26 cellular contexts compared by ENCODE assay signal in genomic region chr15:40854161-40854560, GRCh38. TPM values are rescaled to one million over a fixed set of nuclear protein-coding genes. Genes with fewer than 3 reads are reported as not detected.
DNase-seq lines count a peak whose midpoint lies in the region; ATAC-seq, FAIRE-seq and TF ChIP-seq lines count a peak whose summit lies in the region.
"Had no signal": no experiment of that assay in that cellular context is flagged by ENCODE, and none has a peak within 500 bp of the region (broad histone marks: within the 10 kb centered on the region; RNA-seq: fewer than 3 reads in every experiment).

No MANE protein-coding gene starts in this region.

- no peak overlapping the region for H3K4me3 ChIP-seq in mesenchymal stem cell (ENCODE audit: insufficient read depth in 1 of 2, low read depth in 1 of 2, low read length in 2 of 2)
- no peak overlapping the region for H3K4me3 ChIP-seq in spleen
- H3K4me3 ChIP-seq: BLaER1 treated with 17β-estradiol and CSF1 and Interleukin-3, amounts not matched to agents 10 nM and 100 nM; GM12878; HAP-1 had no signal

- no peak overlapping the region for H3K27ac Mint-ChIP-seq in chondrocyte (ENCODE audit: unreplicated experiment)
- no peak overlapping the region for H3K27ac Mint-ChIP-seq in T-helper 17 cell
- H3K27ac Mint-ChIP-seq: CD4-positive, alpha-beta T cell; HFFc6 had no signal

- no peak overlapping the region for H3K4me2 ChIP-seq in mesenchymal stem cell (ENCODE audit: low read length, poor library complexity, severe bottlenecking)
- H3K4me2 ChIP-seq: BLaER1 treated with 17β-estradiol and CSF1 and Interleukin-3, amounts not matched to agents 10 nM and 100 nM had no signal

- H2BK15ac ChIP-seq in mesenchymal stem cell (ENCODE audit: low read depth, poor library complexity, severe bottlenecking) = no peak overlapping the region

- TF ChIP-seq POLR2A in spleen (IDR thresholded peaks at IDR 0.05) = no peak
- no peak for TF ChIP-seq POLR2A in GM12892 (IDR thresholded peaks at IDR 0.05; ENCODE audit: low read depth, low read length)

- H2BK5ac ChIP-seq in mesenchymal stem cell (ENCODE audit: low read depth, low read length, poor library complexity, severe bottlenecking) = no peak overlapping the region

- DNase-seq in chondrocyte (ENCODE audit: low spot score) = peak; percentile 56
- no peak for DNase-seq in mesenchymal stem cell
- peak; percentile 49 for DNase-seq in spleen
- no peak for DNase-seq in cardiac septum (ENCODE audit: low spot score)
- no peak for DNase-seq in T-helper 17 cell
- DNase-seq in GM12892 (ENCODE audit: insufficient read length) = no peak
- DNase-seq: AML-193; BE2C; CD4-positive, alpha-beta T cell; CD8-positive, alpha-beta memory T cell; DMS 273 treated with DMSO at 0.1 percent for 48 hours; DMS79; EL; GDM1; GOT3; HFFc6 had no signal

- H3K4me1 Mint-ChIP-seq in chondrocyte (ENCODE audit: low read depth) = peaks cover 9% of the 10 kb centered on the region
- peaks cover 10% of the 10 kb centered on the region for H3K4me1 Mint-ChIP-seq in T-helper 17 cell

- peaks cover 2% of the 10 kb centered on the region for H3K4me1 ChIP-seq in mesenchymal stem cell (ENCODE audit: control insufficient read depth, insufficient read depth, low read depth, low read length)
- peaks cover 0 to 18% (median 11%) of the 10 kb centered on the region in 6 donors for H3K4me1 ChIP-seq in spleen
- H3K4me1 ChIP-seq: BE2C, HAP-1 had no signal

- no peak overlapping the region for H2AFZ ChIP-seq in mesenchymal stem cell (ENCODE audit: low read depth, low read length)

- H3K36me3 Mint-ChIP-seq in chondrocyte (ENCODE audit: low read depth) = no peaks in the 10 kb centered on the region
- H3K36me3 Mint-ChIP-seq in T-helper 17 cell (ENCODE audit: low read depth) = no peaks in the 10 kb centered on the region

- H3K9me3 ChIP-seq in mesenchymal stem cell (ENCODE audit: control insufficient read depth, low read length) (no peaks in the 10 kb centered on the region), spleen (no peaks in the 10 kb centered on the region), T-helper 17 cell (ENCODE audit: control insufficient read depth, low read length, poor library complexity, severe bottlenecking) (no peaks in the 10 kb centered on the region)
- H3K9me3 ChIP-seq: BE2C; BLaER1 treated with 17β-estradiol and CSF1 and Interleukin-3, amounts not matched to agents 10 nM and 100 nM; HAP-1 had no signal

- intact Hi-C loops in spleen (cut with DNase I; ENCODE audit: low total_unique reads) (no loop called here), cardiac septum (cut with DNase I) (loop anchor here (10.0 kb wide), 1 partner anchor 331 kb away; no protein-coding TSS in a partner anchor)

- TF ChIP-seq CTCF in chondrocyte (IDR thresholded peaks at IDR 0.05) (no peak), spleen (IDR thresholded peaks at IDR 0.05 in 8 of 11, conservative IDR thresholded peaks at IDR 0.05 in 3 of 11) (no peak)

- H3K27ac ChIP-seq in mesenchymal stem cell (ENCODE audit: low read length, poor library complexity, severe bottlenecking) (no peak overlapping the region), spleen (no peak overlapping the region)
- H3K27ac ChIP-seq: BLaER1 treated with 17β-estradiol and CSF1 and Interleukin-3, amounts not matched to agents 10 nM and 100 nM had no signal

- no peak for FAIRE-seq in GM12892 (lab: Jason Lieb, UNC)
- FAIRE-seq: D721Med, GM12878, GM18507, H54 had no signal

- H3K79me1 ChIP-seq in mesenchymal stem cell (replicated peaks; ENCODE audit: low read length, poor library complexity, severe bottlenecking) = peaks cover 1% of the 10 kb centered on the region

- no peak overlapping the region for H3K18ac ChIP-seq in mesenchymal stem cell (ENCODE audit: low read depth in 1 of 2, low read length in 2 of 2)

- H3K14ac ChIP-seq in mesenchymal stem cell (ENCODE audit: low read length in 2 of 2) = no peak overlapping the region

- H2BK12ac ChIP-seq in mesenchymal stem cell (ENCODE audit: low read length in 2 of 2) = no peak overlapping the region

- no peaks in the 10 kb centered on the region for H3K9me3 Mint-ChIP-seq in chondrocyte (ENCODE audit: low read depth)
- H3K9me3 Mint-ChIP-seq: CD4-positive, alpha-beta T cell; CD8-positive, alpha-beta memory T cell; HFFc6 had no signal

- H3K4ac ChIP-seq in mesenchymal stem cell (ENCODE audit: low read depth in 1 of 2, low read length in 2 of 2) = no peak overlapping the region

- H3K27me3 ChIP-seq in mesenchymal stem cell (ENCODE audit: control insufficient read depth in 1 of 2, insufficient read depth in 1 of 2, low read length in 2 of 2) (peaks cover 0 to 60% of the 10 kb centered on the region in 2 experiments), spleen (replicated peaks in 1 of 7) (no peaks in the 10 kb centered on the region)
- H3K27me3 ChIP-seq: BE2C; BLaER1 treated with 17β-estradiol and CSF1 and Interleukin-3, amounts not matched to agents 10 nM and 100 nM had no signal

- no peak overlapping the region for H3K4me3 Mint-ChIP-seq in chondrocyte (ENCODE audit: unreplicated experiment)
- no peak overlapping the region for H3K4me3 Mint-ChIP-seq in T-helper 17 cell
- H3K4me3 Mint-ChIP-seq: CD14-positive monocyte; CD4-positive, alpha-beta T cell; CD8-positive, alpha-beta memory T cell; HFFc6 had no signal

- H3K36me3 ChIP-seq in mesenchymal stem cell (ENCODE audit: control insufficient read depth in 1 of 2, insufficient read depth in 2 of 2, low read depth in 1 of 2, low read length in 2 of 2) = peaks cover 0 to 39% of the 10 kb centered on the region in 2 experiments
- peaks cover 0 to 46% (median 5%) of the 10 kb centered on the region in 6 donors for H3K36me3 ChIP-seq in spleen
- H3K36me3 ChIP-seq: BE2C had no signal

- H2BK120ac ChIP-seq in mesenchymal stem cell (ENCODE audit: low read depth, low read length) = no peak overlapping the region

- H3K23ac ChIP-seq in mesenchymal stem cell (ENCODE audit: low read length in 2 of 2) = no peak overlapping the region

- no peak overlapping the region for H4K8ac ChIP-seq in mesenchymal stem cell (ENCODE audit: low read length)

- 87% methylated on average over 9 of the region's 10 CpGs for WGBS in mesenchymal stem cell
- WGBS in spleen, 5 donors = 53 to 85% (median 69%) methylated on average over 8 to 10 of the region's 10 CpGs

- ATAC-seq in HG02763 (IDR thresholded peaks at IDR 0.05; ENCODE audit: unreplicated experiment) (no peak), T-helper 17 cell (no peak)
- ATAC-seq: GM12878 had no signal

- H4K91ac ChIP-seq in mesenchymal stem cell (ENCODE audit: low read length) = peak overlapping the region; percentile 35

- no peaks in the 10 kb centered on the region for H3K27me3 Mint-ChIP-seq in chondrocyte (ENCODE audit: low read depth)
- H3K27me3 Mint-ChIP-seq in T-helper 17 cell = no peaks in the 10 kb centered on the region
- H3K27me3 Mint-ChIP-seq: CD4-positive, alpha-beta T cell had no signal

- H2AK5ac ChIP-seq in mesenchymal stem cell (ENCODE audit: low read length, severe bottlenecking) = no peak overlapping the region

- no peak overlapping the region for H3K9ac ChIP-seq in mesenchymal stem cell (ENCODE audit: low read length)

RNA-seq across cellular contexts. Expression of gene SPINT1, which starts 10.3 kb away (rescaled TPM):
- 0.87 to 2.0 TPM (median 0.87 TPM) in 3 replicates for total RNA-seq in chondrocyte
- polyA plus RNA-seq in mesenchymal stem cell (2013, experiment 1 of 2) = 2.3 TPM
- polyA plus RNA-seq in mesenchymal stem cell (2013, experiment 2 of 2) = 1.7 TPM
- total RNA-seq in spleen = 10 to 100 TPM in 4 of 7 donors, 1 to 10 TPM in 3; 6.5 to 25.8 (median 11.3) TPM
- 1 to 10 TPM; 4.8 to 5.6 (median 5.0) TPM for polyA plus RNA-seq in spleen
- total RNA-seq in cardiac septum = 0.59 TPM
- total RNA-seq in T-helper 17 cell = 1 to 10 TPM; 2.5 to 4.1 TPM
- 7.6 TPM for polyA plus RNA-seq in GM12892 (2012; ENCODE audit: missing spikeins)

RNA-seq across cellular contexts. Expression of gene RHOV, which starts 19.9 kb away (rescaled TPM):
- total RNA-seq in chondrocyte (0.12 to 0.31 TPM in 2 of 3 replicates, not detected in the other), spleen (not detected), cardiac septum (0.13 TPM), T-helper 17 cell (under 1 TPM in 1 of 2 donors, not detected in 1; 0.18 TPM)
- polyA plus RNA-seq in mesenchymal stem cell (2013, experiment 1 of 2) = 0.06 TPM
- polyA plus RNA-seq in mesenchymal stem cell (2013, experiment 2 of 2) = 0.04 TPM
- under 1 TPM in 2 of 3 donors, not detected in 1; 0.06 to 0.19 TPM for polyA plus RNA-seq in spleen
- polyA plus RNA-seq in GM12892 (2012; ENCODE audit: missing spikeins) = 15.1 TPM
- polyA plus RNA-seq: CD14-positive monocyte; CD8-positive, alpha-beta memory T cell had no signal

RNA-seq across cellular contexts. Expression of gene PPP1R14D, which starts 25.7 kb away (rescaled TPM):
- total RNA-seq in chondrocyte = not detected in 3 replicates
- not detected for polyA plus RNA-seq in mesenchymal stem cell (2013, experiment 1 of 2)
- polyA plus RNA-seq in mesenchymal stem cell (2013, experiment 2 of 2) = not detected
- not detected for total RNA-seq in spleen
- polyA plus RNA-seq in spleen = under 1 TPM in 1 of 3 donors, not detected in 2; 0.30 TPM
- not detected for total RNA-seq in cardiac septum
- not detected for total RNA-seq in T-helper 17 cell
- polyA plus RNA-seq in GM12892 (2012; ENCODE audit: missing spikeins) = not detected
- total RNA-seq: A172; A673; CD4-positive, alpha-beta T cell; CD8-positive, alpha-beta memory T cell; GM12878; HFFc6 had no signal
- polyA plus RNA-seq: CD14-positive monocyte; CD8-positive, alpha-beta memory T cell had no signal

RNA-seq across cellular contexts. Expression of gene VPS18, which starts 40.1 kb away (rescaled TPM):
- total RNA-seq in chondrocyte (29.4 to 35.6 TPM (median 33.0 TPM) in 3 replicates), spleen (10 to 100 TPM; 18.6 to 29.1 (median 25.3) TPM), cardiac septum (16.0 TPM), T-helper 17 cell (10 to 100 TPM; 13.6 to 18.4 TPM)
- polyA plus RNA-seq in mesenchymal stem cell (2013, experiment 1 of 2) = 30.6 TPM
- 29.8 TPM for polyA plus RNA-seq in mesenchymal stem cell (2013, experiment 2 of 2)
- polyA plus RNA-seq in spleen = 10 to 100 TPM in 1 of 3 donors, 1 to 10 TPM in 2; 7.2 to 15.8 (median 7.4) TPM
- polyA plus RNA-seq in GM12892 (2012; ENCODE audit: missing spikeins) = 4.0 TPM

RNA-seq across cellular contexts. Expression of gene DNAJC17, which starts 46.9 kb away (rescaled TPM):
- total RNA-seq in chondrocyte = 26.4 to 31.8 TPM (median 29.1 TPM) in 3 replicates
- polyA plus RNA-seq in mesenchymal stem cell (2013, experiment 1 of 2) = 36.9 TPM
- 39.3 TPM for polyA plus RNA-seq in mesenchymal stem cell (2013, experiment 2 of 2)
- 10 to 100 TPM; 16.2 to 57.1 (median 41.1) TPM for total RNA-seq in spleen
- 10 to 100 TPM; 52.5 to 61.5 (median 60.4) TPM for polyA plus RNA-seq in spleen
- 19.1 TPM for total RNA-seq in cardiac septum
- 10 to 100 TPM; 24.1 to 27.7 TPM for total RNA-seq in T-helper 17 cell
- 28.2 TPM for polyA plus RNA-seq in GM12892 (2012; ENCODE audit: missing spikeins)

Comparison
In these comparisons a context has a peak if more than half of its experiments do, and no peak if none do; other contexts are left out.
1. DNase-seq: peak in chondrocyte (single experiment) and spleen (single experiment); none in mesenchymal stem cell (single experiment), cardiac septum (single experiment), T-helper 17 cell (0 of 3) and GM12892 (single experiment).